24 cellular contexts compared by ENCODE assay signal in genomic region chr7:4445777-4446176, GRCh38.
DNase-seq lines count a peak whose midpoint lies in the region; ATAC-seq, FAIRE-seq and TF ChIP-seq lines count a peak whose summit lies in the region.
"Had no signal": no experiment of that assay in that cellular context is flagged by ENCODE, and none has a peak within 500 bp of the region (broad histone marks: within the 10 kb centered on the region; RNA-seq: fewer than 3 reads in every experiment).

No MANE protein-coding gene starts in this region.

- H3K4me3 ChIP-seq in HepG2 (replicated peaks in 1 of 3; ENCODE audit: insufficient read depth in 1 of 3, low read depth in 2 of 3, low read length in 3 of 3) (no peak overlapping the region), right lobe of liver (no peak overlapping the region), K562 (no peak overlapping the region), mesendoderm (ENCODE audit: low read length) (peak overlapping the region; percentile 17)
- H3K4me3 ChIP-seq: BLaER1, GM12878 had no signal

- no peaks in the 10 kb centered on the region for H4K20me1 ChIP-seq in HepG2 (ENCODE audit: insufficient read depth, low read length)
- H4K20me1 ChIP-seq in K562 (replicated peaks; ENCODE audit: control insufficient read depth, insufficient read depth, low read length), result no peaks in the 10 kb centered on the region
- H4K20me1 ChIP-seq: BLaER1 had no signal

- H3K79me2 ChIP-seq in HepG2 (ENCODE audit: insufficient read depth, low read length) (no peaks in the 10 kb centered on the region), K562 (ENCODE audit: control insufficient read depth, insufficient read depth, low read length) (no peaks in the 10 kb centered on the region), mesendoderm (ENCODE audit: control insufficient read depth, insufficient read depth, low read length) (no peaks in the 10 kb centered on the region)

- in situ Hi-C loops in HepG2 (cut with HindIII; ENCODE audit: extremely low pct_ligation_motif_present, low pct_unique_long_range_greater_than_20kb) (no loop called here), K562 (cut with MboI) (no loop called here)

- H3K9ac ChIP-seq in HepG2 (ENCODE audit: insufficient read depth, low read depth, low read length) (no peak overlapping the region), K562 (ENCODE audit: insufficient read depth in 1 of 2, low read depth in 2 of 2, low read length in 2 of 2) (no peak overlapping the region), mesendoderm (ENCODE audit: low read length) (no peak overlapping the region)
- H3K9ac ChIP-seq: BLaER1 had no signal

- H3K4me1 Mint-ChIP-seq in glutamatergic neuron (ENCODE audit: low read depth, unreplicated experiment), result no peaks in the 10 kb centered on the region
- H3K4me1 Mint-ChIP-seq: B cell; CD4-positive, CD25-positive, alpha-beta regulatory T cell had no signal

- TF ChIP-seq EP300 in HepG2 (IDR thresholded peaks at IDR 0.05; ENCODE audit: low read depth in 2 of 2, low read length in 2 of 2), result no peak
- no peak for TF ChIP-seq EP300 in HepG2 (CRISPR knock-in tag; IDR thresholded peaks at IDR 0.05; ENCODE audit: borderline replicate concordance)
- TF ChIP-seq EP300 in K562 (IDR thresholded peaks at IDR 0.05; ENCODE audit: low read length), result no peak

- FAIRE-seq in HepG2 (lab: Jason Lieb, UNC) (no peak), K562 (lab: Jason Lieb, UNC) (no peak)
- FAIRE-seq: A204.1, G401.6, GM12878, GM18507 had no signal

- H3K27me3 ChIP-seq in HepG2 (ENCODE audit: control insufficient read depth in 1 of 2, insufficient read depth in 2 of 2, low read length in 2 of 2), result no peaks in the 10 kb centered on the region
- no peaks in the 10 kb centered on the region for H3K27me3 ChIP-seq in right lobe of liver
- no peaks in the 10 kb centered on the region for H3K27me3 ChIP-seq in K562 (ENCODE audit: control insufficient read depth in 2 of 2, insufficient read depth in 2 of 2, low read length in 2 of 2)
- H3K27me3 ChIP-seq in mesendoderm (ENCODE audit: insufficient read depth, low read length, poor library complexity), result no peaks in the 10 kb centered on the region
- H3K27me3 ChIP-seq: BLaER1 had no signal

- no peak overlapping the region for H3K23ac ChIP-seq in mesendoderm (ENCODE audit: low read length)

- no peaks in the 10 kb centered on the region for H3K79me1 ChIP-seq in mesendoderm (ENCODE audit: low read length)

- H2BK120ac ChIP-seq in mesendoderm (ENCODE audit: low read depth, low read length), result no peak overlapping the region

- TF ChIP-seq POLR2A in HepG2 (IDR thresholded peaks at IDR 0.05; ENCODE audit: insufficient read depth in 1 of 2, low read depth in 2 of 2, low read length in 2 of 2) (no peak), right lobe of liver (IDR thresholded peaks at IDR 0.05) (no peak), K562 (conservative IDR thresholded peaks at IDR 0.05) (no peak)

- POLR2A ChIA-PET in HepG2 (lab: Yijun Ruan, JAX) (no interaction called here), K562 (lab: Yijun Ruan, JAX) (interaction anchor here (0.6 kb wide), 1 partner anchor 988 kb away, joined by 3 read pairs; no protein-coding TSS in a partner anchor)

- H3K9me3 ChIP-seq in HepG2 (ENCODE audit: low read length), result no peaks in the 10 kb centered on the region
- no peaks in the 10 kb centered on the region for H3K9me3 ChIP-seq in right lobe of liver
- peaks cover 2% of the 10 kb centered on the region; the same call in 1 of the 2 replicates for H3K9me3 ChIP-seq in K562 (replicated peaks; ENCODE audit: control insufficient read depth, insufficient read depth, low read depth, low read length)
- H3K9me3 ChIP-seq: BLaER1, Caco-2 had no signal

- TF ChIP-seq CTCF in HepG2 (CRISPR knock-in tag; IDR thresholded peaks at IDR 0.05) (no peak), right lobe of liver (IDR thresholded peaks at IDR 0.05) (no peak), K562 (IDR thresholded peaks at IDR 0.05 in 2 of 3, conservative IDR thresholded peaks at IDR 0.05 in 1 of 3; ENCODE audit: insufficient read depth in 2 of 3, low read depth in 1 of 3, low read length in 3 of 3) (no peak), glutamatergic neuron (IDR thresholded peaks at IDR 0.05; ENCODE audit: partially characterized antibody, unreplicated experiment) (no peak)

- H2AFZ ChIP-seq in HepG2 (ENCODE audit: low read length) (no peak overlapping the region), K562 (ENCODE audit: low read depth, low read length) (no peak overlapping the region)

- H3K9me3 Mint-ChIP-seq in glutamatergic neuron (ENCODE audit: unreplicated experiment), result no peaks in the 10 kb centered on the region

- BruUV-seq in HepG2 (replicated peaks; lab: Mats Ljungman, UMichigan), result no TSS peak
- BruUV-seq in K562 (replicated peaks; lab: Mats Ljungman, UMichigan), result no TSS peak

- H3K4me2 ChIP-seq in HepG2 (ENCODE audit: low read depth, low read length) (no peak overlapping the region), K562 (ENCODE audit: insufficient read depth, low read length) (no peak overlapping the region), mesendoderm (ENCODE audit: low read length) (no peak overlapping the region)
- H3K4me2 ChIP-seq: BLaER1 had no signal

- H3K36me3 ChIP-seq in HepG2 (replicated peaks in 1 of 2; ENCODE audit: control insufficient read depth in 1 of 2, insufficient read depth in 2 of 2, low read length in 2 of 2) (no peaks in the 10 kb centered on the region), right lobe of liver (no peaks in the 10 kb centered on the region), K562 (ENCODE audit: control insufficient read depth, insufficient read depth, low read length) (no peaks in the 10 kb centered on the region), mesendoderm (ENCODE audit: control insufficient read depth, insufficient read depth, low read length) (no peaks in the 10 kb centered on the region)
- H3K36me3 ChIP-seq: BLaER1 had no signal

- H2AK5ac ChIP-seq in mesendoderm (ENCODE audit: low read length), result no peak overlapping the region

- ATAC-seq in HepG2 (no peak), right lobe of liver (no peak), K562 (no peak), GM19452 (IDR thresholded peaks at IDR 0.05; ENCODE audit: unreplicated experiment) (no peak)
- ATAC-seq: CD8-positive, alpha-beta T cell; GM12878 had no signal

- DNase-seq in HepG2 (ENCODE audit: low spot score), result no peak
- no peak for DNase-seq in right lobe of liver
- DNase-seq in K562 (ENCODE audit: extremely low read depth in 1 of 4, low spot score in 3 of 4), result no peak
- no peak for DNase-seq in mesendoderm
- no peak for DNase-seq in NK-92 treated with Interleukin-12 subunit alpha and Interleukin-12 subunit beta, amount 100 ng/mL, for 24 hours (lab: John Stamatoyannopoulos, UW)
- no peak for DNase-seq in glutamatergic neuron
- no peak for DNase-seq in NCI-H526 (lab: John Stamatoyannopoulos, UW)
- DNase-seq: Caco-2; CD4-positive, CD25-positive, alpha-beta regulatory T cell; CD8-positive, alpha-beta T cell; DMS153; DND-41; GOT3; H7; HCEC 1CT had no signal

- H3K4ac ChIP-seq in mesendoderm (ENCODE audit: low read depth, low read length), result no peak overlapping the region

- 83% methylated on average over 2 of the region's 2 CpGs for WGBS in HepG2 (ENCODE audit: low lambda C conversion rate)
- WGBS in right lobe of liver (ENCODE audit: insufficient coverage, low coverage, low lambda C conversion rate, missing lambda C conversion rate), result 92% methylated on average over 2 of the region's 2 CpGs
- WGBS in K562 (ENCODE audit: insufficient coverage, low coverage, missing lambda C conversion rate), result 0% methylated on average over 2 of the region's 2 CpGs
- WGBS in mesendoderm (ENCODE audit: extremely low coverage, insufficient coverage, low lambda C conversion rate), result no CpG with 5 or more reads among the region's 2 CpGs

- H3K27ac ChIP-seq in HepG2 (ENCODE audit: extremely low read length, insufficient read depth, low read length) (no peak overlapping the region), right lobe of liver (no peak overlapping the region), K562 (ENCODE audit: extremely low read depth, low read depth, low read length) (no peak overlapping the region), mesendoderm (ENCODE audit: low read depth, low read length) (no peak overlapping the region)
- H3K27ac ChIP-seq: 22Rv1, BLaER1, C4-2B had no signal

- no peaks in the 10 kb centered on the region for H3K9me1 ChIP-seq in K562 (ENCODE audit: control insufficient read depth, insufficient read depth, low read length)

- H3K4me1 ChIP-seq in HepG2 (ENCODE audit: insufficient read depth, low read length) (peaks cover 10% of the 10 kb centered on the region), right lobe of liver (no peaks in the 10 kb centered on the region), K562 (replicated peaks in 1 of 2; ENCODE audit: control insufficient read depth in 2 of 2, insufficient read depth in 2 of 2, low read length in 2 of 2) (no peaks in the 10 kb centered on the region), mesendoderm (ENCODE audit: control insufficient read depth, low read depth, low read length) (no peaks in the 10 kb centered on the region)
- H3K4me1 ChIP-seq: BLaER1, Caco-2 had no signal

- H3K18ac ChIP-seq in mesendoderm (ENCODE audit: low read length), result no peak overlapping the region

- H3K27me3 Mint-ChIP-seq in glutamatergic neuron (ENCODE audit: unreplicated experiment), result peaks cover 4% of the 10 kb centered on the region

- no peak overlapping the region for H4K8ac ChIP-seq in mesendoderm (ENCODE audit: low read depth, low read length)

- no peaks in the 10 kb centered on the region for H3K36me3 Mint-ChIP-seq in glutamatergic neuron (ENCODE audit: unreplicated experiment)
- H3K36me3 Mint-ChIP-seq: CD4-positive, CD25-positive, alpha-beta regulatory T cell; CD8-positive, alpha-beta T cell had no signal

- CTCF ChIA-PET in HepG2 (lab: Yijun Ruan, JAX; ENCODE audit: low intra/inter-chr PET ratio, low total read pairs) (no interaction called here), K562 (lab: Yijun Ruan, JAX; ENCODE audit: low intra/inter-chr PET ratio) (no interaction called here)

- no peak overlapping the region for H3K27ac Mint-ChIP-seq in glutamatergic neuron (ENCODE audit: unreplicated experiment)
- H3K27ac Mint-ChIP-seq: B cell; CD4-positive, CD25-positive, alpha-beta regulatory T cell; CD8-positive, alpha-beta T cell had no signal

- H3K56ac ChIP-seq in mesendoderm (ENCODE audit: low read length), result no peak overlapping the region

- H2BK15ac ChIP-seq in mesendoderm (replicated peaks; ENCODE audit: low read depth), result no peak overlapping the region

- no peak overlapping the region for H3K4me3 Mint-ChIP-seq in glutamatergic neuron (ENCODE audit: unreplicated experiment)
- H3K4me3 Mint-ChIP-seq: B cell; CD4-positive, CD25-positive, alpha-beta regulatory T cell; CD8-positive, alpha-beta T cell had no signal

- intact Hi-C loops in HepG2 (cut with micrococcal nuclease; ENCODE audit: unreplicated experiment), result no loop called here
- intact Hi-C loops in right lobe of liver (cut with DNase I), result no loop called here
- intact Hi-C loops in K562 (cut with micrococcal nuclease), result no loop called here

- TF ChIP-seq RAD21 in HepG2 (CRISPR knock-in tag; IDR thresholded peaks at IDR 0.05) (no peak), K562 (CRISPR knock-in tag; conservative IDR thresholded peaks at IDR 0.05 in 1 of 2, IDR thresholded peaks at IDR 0.05 in 1 of 2) (no peak)

- no peak overlapping the region for H2BK5ac ChIP-seq in mesendoderm (ENCODE audit: low read length)

- H4K5ac ChIP-seq in mesendoderm (ENCODE audit: low read length), result no peak overlapping the region

TF ChIP-seq in K562, 482 proteins besides CTCF, POLR2A, EP300 and RAD21:
- TF ChIP-seq OTX1 (CRISPR knock-in tag; IDR thresholded peaks at IDR 0.05) (no peak), PHF20 (IDR thresholded peaks at IDR 0.05; ENCODE audit: partially characterized antibody) (peak; percentile 24)

Comparison
In these comparisons a context has a peak if more than half of its experiments do, and no peak if none do; other contexts are left out.
1. Of the 241 proteins assayed by ChIP-seq in both HepG2 and K562: peak only in HepG2: MNT; only in K562: PHF20; in both: none; in neither: 239.